Comparison of ENCODE assay signal across 21 cellular contexts in the genomic region with DNA sequence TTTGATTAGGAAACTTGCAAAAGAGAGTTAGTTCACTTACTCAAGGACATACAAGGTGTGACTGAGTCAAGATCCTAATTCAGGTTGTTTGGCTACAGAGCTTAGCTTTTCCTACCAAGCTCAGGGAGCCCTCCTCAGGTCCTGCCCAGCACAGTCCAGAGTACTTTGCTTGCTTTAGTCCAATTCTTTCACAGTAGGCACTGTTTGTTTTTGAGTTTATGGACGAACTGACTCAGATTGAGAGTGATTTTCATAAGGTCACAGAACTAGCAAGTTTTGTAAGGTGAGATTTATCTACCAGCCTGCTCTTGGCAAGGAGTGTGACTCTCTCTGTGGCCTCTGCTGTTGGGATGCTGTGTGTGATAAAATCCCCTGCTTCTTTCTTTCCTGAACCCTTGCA.
DNase-seq lines count a peak whose midpoint lies in the region; ATAC-seq and TF ChIP-seq lines count a peak whose summit lies in the region.
"Had no signal": no experiment of that assay in that cellular context is flagged by ENCODE, and none has a peak within 500 bp of the region (broad histone marks: within the 10 kb centered on the region; RNA-seq: fewer than 3 reads in every experiment).

No MANE protein-coding gene starts in this region.

- CTCF ChIA-PET in MCF 10A (lab: Yijun Ruan, JAX): interaction anchor here (0.5 to 2.3 kb wide), 4 partner anchors 18 to 605 kb away, joined by 4 to 7 read pairs (median 6); no protein-coding TSS in a partner anchor
- CTCF ChIA-PET in mammary epithelial cell (lab: Charles Lee; ENCODE audit: low non-redundant PET): no interaction called here

- no peak overlapping the region for H3K4me3 Mint-ChIP-seq in MCF 10A (ENCODE audit: unreplicated experiment)
- H3K4me3 Mint-ChIP-seq: CD4-positive, CD25-positive, alpha-beta regulatory T cell; HFFc6; stimulated activated naive B cell treated with anti-CD40 and anti-IgM and Interleukin-4, amounts not matched to agents 10 μg/mL and 1 μg/mL and 100 μg/mL, for 72 hours; T-cell; WTC11 had no signal

- peak; percentile 40 to 61 for TF ChIP-seq RAD21 in liver (IDR thresholded peaks at IDR 0.05)

- no peak overlapping the region for H3K4me2 ChIP-seq in mammary epithelial cell (ENCODE audit: insufficient read depth, low read depth, low read length)

- intact Hi-C loops in MCF 10A (cut with micrococcal nuclease) (loop anchor here (10.0 kb wide), 2 partner anchors 107 to 167 kb away; no protein-coding TSS in a partner anchor), breast epithelium (cut with DNase I; ENCODE audit: low total_unique reads) (no loop called here), mammary epithelial cell (cut with micrococcal nuclease) (no loop called here), upper lobe of right lung (cut with DNase I) (no loop called here)

- H3K4me3 ChIP-seq in breast epithelium (no peak overlapping the region), mammary epithelial cell (replicated peaks in 1 of 3; ENCODE audit: insufficient read depth in 1 of 3, low read depth in 2 of 3, low read length in 3 of 3) (no peak overlapping the region), liver (ENCODE audit: low read depth in 1 of 3, low read length in 3 of 3) (no peak overlapping the region), upper lobe of right lung (no peak overlapping the region)
- H3K4me3 ChIP-seq: coronary artery, transverse colon had no signal

- no TSS peak for BruUV-seq in MCF 10A (replicated peaks; lab: Mats Ljungman, UMichigan)
- BruUV-seq in mammary epithelial cell (replicated peaks; lab: Mats Ljungman, UMichigan): no TSS peak

- H2AFZ ChIP-seq in mammary epithelial cell (ENCODE audit: low read depth, low read length): peak overlapping the region; percentile 17

- POLR2A ChIA-PET in MCF 10A (lab: Yijun Ruan, JAX): interaction anchor here (0.8 to 2.5 kb wide), 8 partner anchors 19 to 110 kb away, joined by 3 to 6 read pairs (median 4); no protein-coding TSS in a partner anchor

- H3K36me3 Mint-ChIP-seq in MCF 10A (ENCODE audit: insufficient read depth, unreplicated experiment): peaks cover 5% of the 10 kb centered on the region
- H3K36me3 Mint-ChIP-seq: CD4-positive, CD25-positive, alpha-beta regulatory T cell; stimulated activated naive B cell treated with anti-CD40 and anti-IgM and Interleukin-4, amounts not matched to agents 10 μg/mL and 1 μg/mL and 100 μg/mL, for 72 hours; T-cell; WTC11 had no signal

- in situ Hi-C loops in mammary epithelial cell (cut with MboI; ENCODE audit: low sequenced_read_pairs in 2 of 2): no loop called here

- H3K27me3 ChIP-seq in breast epithelium (no peaks in the 10 kb centered on the region), mammary epithelial cell (ENCODE audit: insufficient read depth, low read length) (no peaks in the 10 kb centered on the region), liver (ENCODE audit: control insufficient read depth in 4 of 4, insufficient read depth in 4 of 4, low read length in 3 of 4) (no peaks in the 10 kb centered on the region), upper lobe of right lung (no peaks in the 10 kb centered on the region)
- H3K27me3 ChIP-seq: transverse colon had no signal

- no peaks in the 10 kb centered on the region for H3K27me3 Mint-ChIP-seq in MCF 10A (ENCODE audit: insufficient read depth, unreplicated experiment)
- H3K27me3 Mint-ChIP-seq: CD4-positive, CD25-positive, alpha-beta regulatory T cell; stimulated activated naive B cell treated with anti-CD40 and anti-IgM and Interleukin-4, amounts not matched to agents 10 μg/mL and 1 μg/mL and 100 μg/mL, for 72 hours; T-cell had no signal

- no peak for TF ChIP-seq CTCF in MCF 10A (IDR thresholded peaks at IDR 0.05; ENCODE audit: unreplicated experiment)
- TF ChIP-seq CTCF in breast epithelium (IDR thresholded peaks at IDR 0.05): no peak
- peak in 1 of 2 donors; percentile 5 for TF ChIP-seq CTCF in mammary epithelial cell (conservative IDR thresholded peaks at IDR 0.05 in 1 of 2, IDR thresholded peaks at IDR 0.05 in 1 of 2; ENCODE audit: extremely low read depth in 1 of 2, insufficient read depth in 1 of 2, low read depth in 1 of 2, low read length in 2 of 2)
- TF ChIP-seq CTCF in liver (IDR thresholded peaks at IDR 0.05; ENCODE audit: low read depth, low read length, missing input control): no peak
- TF ChIP-seq CTCF in upper lobe of right lung (IDR thresholded peaks at IDR 0.05): no peak

- H3K9ac ChIP-seq in mammary epithelial cell (ENCODE audit: insufficient read depth, low read length): no peak overlapping the region
- H3K9ac ChIP-seq in liver (ENCODE audit: low read depth in 1 of 2, low read length in 2 of 2): no peak overlapping the region

- dilution Hi-C loops in mammary epithelial cell (cut with HindIII; ENCODE audit: low sequenced_read_pairs): no loop called here

- peak; percentile 42 for DNase-seq in MCF 10A (ENCODE audit: unreplicated experiment)
- no peak for DNase-seq in breast epithelium (ENCODE audit: low spot score in 2 of 2)
- DNase-seq in mammary epithelial cell: peak; percentile 29
- no peak for DNase-seq in upper lobe of right lung
- no peak for DNase-seq in stimulated activated CD4-positive, alpha-beta T cell treated with anti-CD3 and anti-CD28 coated beads, Interleukin-2, amount 100 ng/mL, for 48 hours
- no peak for DNase-seq in stimulated activated CD4-positive, alpha-beta T cell treated with anti-CD3 and anti-CD28 coated beads, Interleukin-4, amount 100 ng/mL, for 24 hours
- DNase-seq: activated gamma-delta T cell; anterior cingulate cortex; CD4-positive, CD25-positive, alpha-beta regulatory T cell; erythroblast; HFFc6; midbrain; MV-4-11; small intestine; stimulated activated naive B cell treated with anti-CD40 and anti-IgM and Interleukin-4, amounts not matched to agents 10 μg/mL and 1 μg/mL and 100 μg/mL, for 72 hours; T-cell; transverse colon had no signal

- no peaks in the 10 kb centered on the region for H4K20me1 ChIP-seq in mammary epithelial cell (ENCODE audit: insufficient read depth, low read length)

- H3K36me3 ChIP-seq in breast epithelium (no peaks in the 10 kb centered on the region), mammary epithelial cell (ENCODE audit: insufficient read depth, low read length) (no peaks in the 10 kb centered on the region), liver (ENCODE audit: control insufficient read depth in 4 of 4, insufficient read depth in 3 of 4, low read depth in 1 of 4, low read length in 3 of 4) (no peaks in the 10 kb centered on the region), upper lobe of right lung (no peaks in the 10 kb centered on the region)
- H3K36me3 ChIP-seq: transverse colon had no signal

- WGBS in mammary epithelial cell (ENCODE audit: low coverage, missing lambda C conversion rate): 70% methylated on average over 1 of the region's 1 CpG
- 16% methylated on average over 1 of the region's 1 CpG for WGBS in liver

- H3K9me3 ChIP-seq in breast epithelium: no peaks in the 10 kb centered on the region
- no peaks in the 10 kb centered on the region for H3K9me3 ChIP-seq in mammary epithelial cell (replicated peaks; ENCODE audit: insufficient read depth, low read length)
- no peaks in the 10 kb centered on the region for H3K9me3 ChIP-seq in liver (ENCODE audit: control insufficient read depth in 4 of 4, low read length in 3 of 4)
- no peaks in the 10 kb centered on the region for H3K9me3 ChIP-seq in upper lobe of right lung
- H3K9me3 ChIP-seq: transverse colon had no signal

- peaks cover 44% of the 10 kb centered on the region for H3K4me1 Mint-ChIP-seq in MCF 10A (ENCODE audit: insufficient read depth, unreplicated experiment)
- H3K4me1 Mint-ChIP-seq: CD4-positive, CD25-positive, alpha-beta regulatory T cell; stimulated activated naive B cell treated with anti-CD40 and anti-IgM and Interleukin-4, amounts not matched to agents 10 μg/mL and 1 μg/mL and 100 μg/mL, for 72 hours; T-cell had no signal

- H3K4me1 ChIP-seq in breast epithelium (no peaks in the 10 kb centered on the region), mammary epithelial cell (ENCODE audit: insufficient read depth, low read length) (peaks cover 8% of the 10 kb centered on the region), liver (ENCODE audit: control insufficient read depth in 4 of 4, insufficient read depth in 4 of 4, low read length in 3 of 4) (no peaks in the 10 kb centered on the region), upper lobe of right lung (no peaks in the 10 kb centered on the region)
- H3K4me1 ChIP-seq: transverse colon had no signal

- H3K9me3 Mint-ChIP-seq in MCF 10A (ENCODE audit: unreplicated experiment): no peaks in the 10 kb centered on the region
- H3K9me3 Mint-ChIP-seq: HFFc6, WTC11 had no signal

- H3K79me2 ChIP-seq in mammary epithelial cell (ENCODE audit: insufficient read depth, low read length): peaks cover 6% of the 10 kb centered on the region

- H3K27ac ChIP-seq in breast epithelium (no peak overlapping the region), mammary epithelial cell (ENCODE audit: insufficient read depth, low read depth, low read length) (no peak overlapping the region), liver (ENCODE audit: low read depth in 1 of 2, low read length in 2 of 2) (no peak overlapping the region), upper lobe of right lung (peak overlapping the region; percentile 9)
- H3K27ac ChIP-seq: coronary artery, transverse colon had no signal

- H3K27ac Mint-ChIP-seq in MCF 10A (ENCODE audit: low read depth, unreplicated experiment): peak overlapping the region; percentile 80
- H3K27ac Mint-ChIP-seq: CD4-positive, CD25-positive, alpha-beta regulatory T cell; HFFc6; stimulated activated naive B cell treated with anti-CD40 and anti-IgM and Interleukin-4, amounts not matched to agents 10 μg/mL and 1 μg/mL and 100 μg/mL, for 72 hours; T-cell; WTC11 had no signal

- ATAC-seq in upper lobe of right lung (peak; percentile 86), HG03045 (IDR thresholded peaks at IDR 0.05; ENCODE audit: unreplicated experiment) (no peak)
- ATAC-seq: stimulated activated naive B cell treated with anti-CD40 and anti-IgM and Interleukin-4, amounts not matched to agents 10 μg/mL and 1 μg/mL and 100 μg/mL, for 72 hours; T-cell; WTC11 had no signal

- TF ChIP-seq POLR2A in breast epithelium (IDR thresholded peaks at IDR 0.05): no peak

TF ChIP-seq in liver, 16 proteins besides CTCF, POLR2A, EP300 and RAD21:
- peak; percentile 55 to 61 for TF ChIP-seq HNF4A (conservative IDR thresholded peaks at IDR 0.05)
- TF ChIP-seq EGR1 (IDR thresholded peaks at IDR 0.05; ENCODE audit: low read depth in 2 of 2): no peak
- TF ChIP-seq SP1 (IDR thresholded peaks at IDR 0.05): peak; percentile 21
- peak in 1 of 2 donors; percentile 55 for TF ChIP-seq RXRA (IDR thresholded peaks at IDR 0.05)
- peak in 1 of 2 donors; percentile 55 for TF ChIP-seq JUND (IDR thresholded peaks at IDR 0.05)

Comparison
In these comparisons a context has a peak if more than half of its experiments do, and no peak if none do; other contexts are left out.
1. DNase-seq: peak in MCF 10A (single experiment) and mammary epithelial cell (single experiment); none in breast epithelium (0 of 2), upper lobe of right lung (single experiment), stimulated activated CD4-positive, alpha-beta T cell treated with anti-CD3 and anti-CD28 coated beads, Interleukin-2, amount 100 ng/mL, for 48 hours (0 of 2) and stimulated activated CD4-positive, alpha-beta T cell treated with anti-CD3 and anti-CD28 coated beads, Interleukin-4, amount 100 ng/mL, for 24 hours (single experiment).